1 cellular context compared by ENCODE assay signal in the genomic region with DNA sequence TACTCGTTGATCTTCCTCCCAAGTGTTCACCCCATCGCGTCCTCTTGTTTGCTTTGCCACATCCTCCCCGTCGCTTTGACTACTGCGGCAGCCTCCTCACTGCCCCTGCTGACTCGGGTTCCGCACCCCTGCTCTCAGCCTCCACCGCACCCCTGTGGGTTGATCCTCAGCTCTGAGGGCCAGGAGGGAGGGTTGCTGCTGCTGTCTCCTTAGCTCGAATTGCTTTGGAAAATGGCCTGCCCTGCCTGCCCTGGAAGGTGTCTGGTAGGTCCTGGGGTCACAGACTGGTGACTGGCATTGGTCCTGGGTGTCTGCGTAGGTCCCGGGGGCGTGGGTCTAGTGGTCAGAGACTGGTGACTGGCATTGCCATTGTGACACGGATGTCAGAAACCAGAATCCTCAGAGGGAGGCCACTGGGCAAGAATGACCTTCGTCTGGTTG.
TF ChIP-seq lines count a peak whose summit lies in the region.

No MANE protein-coding gene starts in this region.

TF ChIP-seq in GM23338, 12 proteins besides CTCF, POLR2A, EP300 and RAD21 (continued from another document):
- TF ChIP-seq, protein P1, sequence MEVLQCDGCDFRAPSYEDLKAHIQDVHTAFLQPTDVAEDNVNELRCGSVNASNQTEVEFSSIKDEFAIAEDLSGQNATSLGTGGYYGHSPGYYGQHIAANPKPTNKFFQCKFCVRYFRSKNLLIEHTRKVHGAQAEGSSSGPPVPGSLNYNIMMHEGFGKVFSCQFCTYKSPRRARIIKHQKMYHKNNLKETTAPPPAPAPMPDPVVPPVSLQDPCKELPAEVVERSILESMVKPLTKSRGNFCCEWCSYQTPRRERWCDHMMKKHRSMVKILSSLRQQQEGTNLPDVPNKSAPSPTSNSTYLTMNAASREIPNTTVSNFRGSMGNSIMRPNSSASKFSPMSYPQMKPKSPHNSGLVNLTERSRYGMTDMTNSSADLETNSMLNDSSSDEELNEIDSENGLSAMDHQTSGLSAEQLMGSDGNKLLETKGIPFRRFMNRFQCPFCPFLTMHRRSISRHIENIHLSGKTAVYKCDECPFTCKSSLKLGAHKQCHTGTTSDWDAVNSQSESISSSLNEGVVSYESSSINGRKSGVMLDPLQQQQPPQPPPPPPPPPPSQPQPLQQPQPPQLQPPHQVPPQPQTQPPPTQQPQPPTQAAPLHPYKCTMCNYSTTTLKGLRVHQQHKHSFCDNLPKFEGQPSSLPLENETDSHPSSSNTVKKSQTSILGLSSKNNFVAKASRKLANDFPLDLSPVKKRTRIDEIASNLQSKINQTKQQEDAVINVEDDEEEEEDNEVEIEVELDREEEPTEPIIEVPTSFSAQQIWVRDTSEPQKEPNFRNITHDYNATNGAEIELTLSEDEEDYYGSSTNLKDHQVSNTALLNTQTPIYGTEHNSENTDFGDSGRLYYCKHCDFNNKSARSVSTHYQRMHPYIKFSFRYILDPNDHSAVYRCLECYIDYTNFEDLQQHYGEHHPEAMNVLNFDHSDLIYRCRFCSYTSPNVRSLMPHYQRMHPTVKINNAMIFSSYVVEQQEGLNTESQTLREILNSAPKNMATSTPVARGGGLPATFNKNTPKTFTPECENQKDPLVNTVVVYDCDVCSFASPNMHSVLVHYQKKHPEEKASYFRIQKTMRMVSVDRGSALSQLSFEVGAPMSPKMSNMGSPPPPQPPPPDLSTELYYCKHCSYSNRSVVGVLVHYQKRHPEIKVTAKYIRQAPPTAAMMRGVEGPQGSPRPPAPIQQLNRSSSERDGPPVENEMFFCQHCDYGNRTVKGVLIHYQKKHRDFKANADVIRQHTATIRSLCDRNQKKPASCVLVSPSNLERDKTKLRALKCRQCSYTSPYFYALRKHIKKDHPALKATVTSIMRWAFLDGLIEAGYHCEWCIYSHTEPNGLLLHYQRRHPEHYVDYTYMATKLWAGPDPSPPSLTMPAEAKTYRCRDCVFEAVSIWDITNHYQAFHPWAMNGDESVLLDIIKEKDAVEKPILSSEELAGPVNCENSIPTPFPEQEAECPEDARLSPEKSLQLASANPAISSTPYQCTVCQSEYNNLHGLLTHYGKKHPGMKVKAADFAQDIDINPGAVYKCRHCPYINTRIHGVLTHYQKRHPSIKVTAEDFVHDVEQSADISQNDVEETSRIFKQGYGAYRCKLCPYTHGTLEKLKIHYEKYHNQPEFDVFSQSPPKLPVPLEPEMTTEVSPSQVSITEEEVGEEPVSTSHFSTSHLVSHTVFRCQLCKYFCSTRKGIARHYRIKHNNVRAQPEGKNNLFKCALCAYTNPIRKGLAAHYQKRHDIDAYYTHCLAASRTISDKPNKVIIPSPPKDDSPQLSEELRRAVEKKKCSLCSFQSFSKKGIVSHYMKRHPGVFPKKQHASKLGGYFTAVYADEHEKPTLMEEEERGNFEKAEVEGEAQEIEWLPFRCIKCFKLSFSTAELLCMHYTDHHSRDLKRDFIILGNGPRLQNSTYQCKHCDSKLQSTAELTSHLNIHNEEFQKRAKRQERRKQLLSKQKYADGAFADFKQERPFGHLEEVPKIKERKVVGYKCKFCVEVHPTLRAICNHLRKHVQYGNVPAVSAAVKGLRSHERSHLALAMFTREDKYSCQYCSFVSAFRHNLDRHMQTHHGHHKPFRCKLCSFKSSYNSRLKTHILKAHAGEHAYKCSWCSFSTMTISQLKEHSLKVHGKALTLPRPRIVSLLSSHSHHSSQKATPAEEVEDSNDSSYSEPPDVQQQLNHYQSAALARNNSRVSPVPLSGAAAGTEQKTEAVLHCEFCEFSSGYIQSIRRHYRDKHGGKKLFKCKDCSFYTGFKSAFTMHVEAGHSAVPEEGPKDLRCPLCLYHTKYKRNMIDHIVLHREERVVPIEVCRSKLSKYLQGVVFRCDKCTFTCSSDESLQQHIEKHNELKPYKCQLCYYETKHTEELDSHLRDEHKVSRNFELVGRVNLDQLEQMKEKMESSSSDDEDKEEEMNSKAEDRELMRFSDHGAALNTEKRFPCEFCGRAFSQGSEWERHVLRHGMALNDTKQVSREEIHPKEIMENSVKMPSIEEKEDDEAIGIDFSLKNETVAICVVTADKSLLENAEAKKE (CRISPR knock-in tag; IDR thresholded peaks at IDR 0.05): no peak
- TF ChIP-seq EZH2 (IDR thresholded peaks at IDR 0.05; ENCODE audit: low read depth, unreplicated experiment): no peak
- TF ChIP-seq CREB1 (CRISPR knock-in tag; IDR thresholded peaks at IDR 0.05; ENCODE audit: low read depth): no peak
- TF ChIP-seq, protein P2, sequence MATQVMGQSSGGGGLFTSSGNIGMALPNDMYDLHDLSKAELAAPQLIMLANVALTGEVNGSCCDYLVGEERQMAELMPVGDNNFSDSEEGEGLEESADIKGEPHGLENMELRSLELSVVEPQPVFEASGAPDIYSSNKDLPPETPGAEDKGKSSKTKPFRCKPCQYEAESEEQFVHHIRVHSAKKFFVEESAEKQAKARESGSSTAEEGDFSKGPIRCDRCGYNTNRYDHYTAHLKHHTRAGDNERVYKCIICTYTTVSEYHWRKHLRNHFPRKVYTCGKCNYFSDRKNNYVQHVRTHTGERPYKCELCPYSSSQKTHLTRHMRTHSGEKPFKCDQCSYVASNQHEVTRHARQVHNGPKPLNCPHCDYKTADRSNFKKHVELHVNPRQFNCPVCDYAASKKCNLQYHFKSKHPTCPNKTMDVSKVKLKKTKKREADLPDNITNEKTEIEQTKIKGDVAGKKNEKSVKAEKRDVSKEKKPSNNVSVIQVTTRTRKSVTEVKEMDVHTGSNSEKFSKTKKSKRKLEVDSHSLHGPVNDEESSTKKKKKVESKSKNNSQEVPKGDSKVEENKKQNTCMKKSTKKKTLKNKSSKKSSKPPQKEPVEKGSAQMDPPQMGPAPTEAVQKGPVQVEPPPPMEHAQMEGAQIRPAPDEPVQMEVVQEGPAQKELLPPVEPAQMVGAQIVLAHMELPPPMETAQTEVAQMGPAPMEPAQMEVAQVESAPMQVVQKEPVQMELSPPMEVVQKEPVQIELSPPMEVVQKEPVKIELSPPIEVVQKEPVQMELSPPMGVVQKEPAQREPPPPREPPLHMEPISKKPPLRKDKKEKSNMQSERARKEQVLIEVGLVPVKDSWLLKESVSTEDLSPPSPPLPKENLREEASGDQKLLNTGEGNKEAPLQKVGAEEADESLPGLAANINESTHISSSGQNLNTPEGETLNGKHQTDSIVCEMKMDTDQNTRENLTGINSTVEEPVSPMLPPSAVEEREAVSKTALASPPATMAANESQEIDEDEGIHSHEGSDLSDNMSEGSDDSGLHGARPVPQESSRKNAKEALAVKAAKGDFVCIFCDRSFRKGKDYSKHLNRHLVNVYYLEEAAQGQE (IDR thresholded peaks at IDR 0.05; ENCODE audit: unreplicated experiment): no peak
- TF ChIP-seq EZH2phosphoT487 (IDR thresholded peaks at IDR 0.05; ENCODE audit: unreplicated experiment): no peak
- no peak for TF ChIP-seq ZNF114 (CRISPR knock-in tag; IDR thresholded peaks at IDR 0.05)
- TF ChIP-seq, protein P3, sequence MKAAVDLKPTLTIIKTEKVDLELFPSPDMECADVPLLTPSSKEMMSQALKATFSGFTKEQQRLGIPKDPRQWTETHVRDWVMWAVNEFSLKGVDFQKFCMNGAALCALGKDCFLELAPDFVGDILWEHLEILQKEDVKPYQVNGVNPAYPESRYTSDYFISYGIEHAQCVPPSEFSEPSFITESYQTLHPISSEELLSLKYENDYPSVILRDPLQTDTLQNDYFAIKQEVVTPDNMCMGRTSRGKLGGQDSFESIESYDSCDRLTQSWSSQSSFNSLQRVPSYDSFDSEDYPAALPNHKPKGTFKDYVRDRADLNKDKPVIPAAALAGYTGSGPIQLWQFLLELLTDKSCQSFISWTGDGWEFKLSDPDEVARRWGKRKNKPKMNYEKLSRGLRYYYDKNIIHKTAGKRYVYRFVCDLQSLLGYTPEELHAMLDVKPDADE (IDR thresholded peaks at IDR 0.05): no peak
